ENCODE assay signal across 1 cellular context in genomic region chr16:21599158-21599993, GRCh38.
A peak's percentile ranks its signal among the peaks of the same experiment; 100 is the strongest.
TF ChIP-seq lines count a peak whose summit lies in the region.

Gene METTL9 (plus strand): TSS chr16:21599577. CDS start chr16:21599734, 157 bp downstream.

TF ChIP-seq in GM12878, 131 proteins besides CTCF, POLR2A, EP300 and RAD21 (continued from another document):
- no peak for TF ChIP-seq ATF3 (IDR thresholded peaks at IDR 0.05; ENCODE audit: borderline replicate concordance, extremely low read depth, low read depth, low read length)
- peak; percentile 75; the same call in 1 of the 2 replicates for TF ChIP-seq HDGF (IDR thresholded peaks at IDR 0.05)
- TF ChIP-seq ZNF274 (IDR thresholded peaks at IDR 0.05; ENCODE audit: insufficient read depth, insufficient read length) = no peak
- 0 out of 2 replicates have a peak, but pooled peaks have one; percentile 58 for TF ChIP-seq RCOR1 (conservative IDR thresholded peaks at IDR 0.05; ENCODE audit: low read depth, low read length)
- TF ChIP-seq MXI1 (IDR thresholded peaks at IDR 0.05; ENCODE audit: low read depth, low read length) = peak; percentile 35; the same call in 1 of the 2 replicates
- 0 out of 2 replicates have a peak, but pooled peaks have one; percentile 18 for TF ChIP-seq RUNX3 (IDR thresholded peaks at IDR 0.05; ENCODE audit: low read length)
- no peak for TF ChIP-seq YBX1 (IDR thresholded peaks at IDR 0.05)
- TF ChIP-seq EZH2 (IDR thresholded peaks at IDR 0.05; ENCODE audit: borderline replicate concordance, control insufficient read depth, low read depth, low read length) = no peak
- TF ChIP-seq TCF12 (IDR thresholded peaks at IDR 0.05; ENCODE audit: low read depth, low read length) = peak; percentile 88
- TF ChIP-seq ZSCAN29 (IDR thresholded peaks at IDR 0.05) = peak; percentile 50; the same call in 1 of the 2 replicates
- TF ChIP-seq CHD2 (IDR thresholded peaks at IDR 0.05; ENCODE audit: borderline replicate concordance, low read depth, low read length) = peak; percentile 95
- TF ChIP-seq PML (IDR thresholded peaks at IDR 0.05; ENCODE audit: low read length) = peak; percentile 95
- 0 out of 2 replicates have a peak, but pooled peaks have one; percentile 23 for TF ChIP-seq ATF7 (IDR thresholded peaks at IDR 0.05; ENCODE audit: low read depth)
- TF ChIP-seq POLR2AphosphoS5 (IDR thresholded peaks at IDR 0.05; ENCODE audit: low read length) = peak; percentile 93
- TF ChIP-seq PAX5 (IDR thresholded peaks at IDR 0.05; ENCODE audit: borderline replicate concordance, low read depth, low read length) = no peak; the same call in 1 of the 2 replicates
- no peak for TF ChIP-seq REST (IDR thresholded peaks at IDR 0.05; ENCODE audit: low read depth, low read length)
- TF ChIP-seq KLF5 (IDR thresholded peaks at IDR 0.05; ENCODE audit: partially characterized antibody) = peak; percentile 89
- no peak for TF ChIP-seq NFYA (IDR thresholded peaks at IDR 0.05; ENCODE audit: borderline replicate concordance, low read depth, low read length)
- no peak; the same call in 1 of the 2 replicates for TF ChIP-seq SMARCA5 (IDR thresholded peaks at IDR 0.05)
- peak; percentile 84 for TF ChIP-seq RELA (IDR thresholded peaks at IDR 0.05; ENCODE audit: borderline replicate concordance, partially characterized antibody)
- peak in 1 of 2 experiments; percentile 70; a peak in 3 of 4 replicates for TF ChIP-seq BHLHE40 (IDR thresholded peaks at IDR 0.05; ENCODE audit: borderline replicate concordance in 1 of 2, low read depth in 2 of 2, low read length in 1 of 2)
- TF ChIP-seq SKIL (IDR thresholded peaks at IDR 0.05; ENCODE audit: low read depth, poor library complexity, severe bottlenecking) = no peak
- peak in 1 of 2 experiments; percentile 70; a peak in 1 of 4 replicates for TF ChIP-seq ETV6 (conservative IDR thresholded peaks at IDR 0.05 in 1 of 2, IDR thresholded peaks at IDR 0.05 in 1 of 2; ENCODE audit: borderline replicate concordance in 1 of 2, low read depth in 1 of 2)
- no peak for TF ChIP-seq ZNF592 (IDR thresholded peaks at IDR 0.05)
- peak; percentile 93 for TF ChIP-seq IKZF1 (conservative IDR thresholded peaks at IDR 0.05)
- no peak for TF ChIP-seq SUZ12 (IDR thresholded peaks at IDR 0.05; ENCODE audit: unreplicated experiment)
- TF ChIP-seq TARDBP (IDR thresholded peaks at IDR 0.05; ENCODE audit: borderline replicate concordance) = peak; percentile 82; the same call in 1 of the 2 replicates
- TF ChIP-seq CREM (IDR thresholded peaks at IDR 0.05; ENCODE audit: low read depth) = peak; percentile 91
- peak; percentile 81 for TF ChIP-seq CBFB (IDR thresholded peaks at IDR 0.05; ENCODE audit: low read depth)
- TF ChIP-seq E4F1 (IDR thresholded peaks at IDR 0.05; ENCODE audit: borderline replicate concordance, partially characterized antibody) = peak; percentile 30
- no peak for TF ChIP-seq NFIC (IDR thresholded peaks at IDR 0.05; ENCODE audit: low read depth, low read length)
- no peak for TF ChIP-seq KAT2A (conservative IDR thresholded peaks at IDR 0.05; ENCODE audit: control insufficient read depth, low read depth, low read length)
- peak; percentile 63; the same call in 1 of the 2 replicates for TF ChIP-seq IRF3 (IDR thresholded peaks at IDR 0.05)
- TF ChIP-seq PRDM15 (CRISPR knock-in tag; IDR thresholded peaks at IDR 0.05) = no peak
- no peak for TF ChIP-seq SUPT20H (IDR thresholded peaks at IDR 0.05; ENCODE audit: borderline replicate concordance, control insufficient read depth, low read depth, low read length)
- TF ChIP-seq CHD1 (IDR thresholded peaks at IDR 0.05; ENCODE audit: low read depth, low read length) = no peak
- peak; percentile 78 for TF ChIP-seq NKRF (conservative IDR thresholded peaks at IDR 0.05)
- TF ChIP-seq HDAC2 (IDR thresholded peaks at IDR 0.05) = no peak
- TF ChIP-seq ZNF622 (IDR thresholded peaks at IDR 0.05) = no peak
- TF ChIP-seq EED (IDR thresholded peaks at IDR 0.05; ENCODE audit: low read depth) = no peak
- TF ChIP-seq NR2F1 (conservative IDR thresholded peaks at IDR 0.05) = peak; percentile 46
- peak; percentile 80 for TF ChIP-seq NBN (IDR thresholded peaks at IDR 0.05)
TF ChIP-seq in GM12878: peak in this region for 77.
